Comparison of ENCODE assay signal across 7 cellular contexts in the genomic region with DNA sequence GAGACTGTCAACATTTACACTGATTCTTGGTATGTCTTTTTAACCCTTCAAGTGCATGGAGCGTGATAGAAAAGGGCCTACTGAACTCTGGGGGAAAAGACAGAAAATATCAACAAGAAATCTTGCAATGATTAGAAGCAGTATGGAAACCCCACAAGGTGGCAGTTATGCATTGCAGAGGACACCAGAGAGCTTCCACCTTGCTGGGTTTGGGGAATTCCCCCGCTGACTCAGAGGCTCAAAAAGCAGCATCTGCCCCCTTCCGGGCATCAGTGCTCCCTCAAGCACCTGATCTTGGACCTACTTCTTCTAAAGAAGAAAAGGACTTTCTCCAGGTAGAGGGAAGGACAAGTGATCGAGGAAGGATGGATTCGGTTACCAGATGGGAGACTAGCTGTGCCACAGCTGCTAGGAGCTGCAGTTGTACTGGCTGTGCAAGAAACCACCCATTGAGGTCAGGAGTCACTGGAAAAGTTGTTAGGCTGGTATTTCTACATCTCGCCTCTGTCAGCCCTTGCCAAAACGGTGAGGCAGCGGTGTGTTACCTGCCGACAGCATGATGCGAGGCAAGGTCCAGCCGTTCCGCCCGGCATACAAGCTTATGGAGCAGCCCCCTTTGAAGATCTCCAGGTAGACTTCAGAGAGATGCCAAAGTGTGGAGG.
DNase-seq lines count a peak whose midpoint lies in the region; ATAC-seq, FAIRE-seq and TF ChIP-seq lines count a peak whose summit lies in the region.
"Not testable (repeated sequence)": the region's sequence is repeated elsewhere in the genome, so short reads cannot be mapped to it uniquely, and the experiment has no call there.

No MANE protein-coding gene starts in this region.

- RAD21 ChIA-PET in GM12878 (lab: Charles Lee; ENCODE audit: unreplicated experiment) = not testable (repeated sequence)

- H3K4me2 ChIP-seq in GM12878 (ENCODE audit: control insufficient read depth, insufficient read depth) = not testable (repeated sequence)

- H3K4me1 ChIP-seq in GM12878 (ENCODE audit: control insufficient read depth, insufficient read depth, low read length) = not testable (repeated sequence)

- FAIRE-seq in GM12878 (lab: Jason Lieb, UNC) = not testable (repeated sequence)

- TF ChIP-seq RAD21 in GM12878 (IDR thresholded peaks at IDR 0.05; ENCODE audit: insufficient read depth, low read depth, low read length) = peak; percentile 30; the same call in 1 of the 2 replicates

- H3K27me3 Mint-ChIP-seq in T-helper 2 cell treated with Interferon-gamma antibody and Interleukin-4, amounts not matched to agents 5 μg/mL and 100 μg/mL, for 36 hours (ENCODE audit: low read depth); activated CD8-positive, alpha-beta T cell treated with anti-CD3 and anti-CD28 coated beads, Interleukin-2, amount 10 ng/mL, durations not matched to agents 7 days and 5 days (ENCODE audit: low read depth): not testable (repeated sequence)

- not testable (repeated sequence) for H3K4me1 Mint-ChIP-seq in T-helper 2 cell treated with Interferon-gamma antibody and Interleukin-4, amounts not matched to agents 5 μg/mL and 100 μg/mL, for 36 hours (ENCODE audit: low read depth); activated CD8-positive, alpha-beta T cell treated with anti-CD3 and anti-CD28 coated beads, Interleukin-2, amount 10 ng/mL, durations not matched to agents 7 days and 5 days (ENCODE audit: low read depth)

- H3K27me3 ChIP-seq in GM12878 (replicated peaks in 1 of 2; ENCODE audit: control insufficient read depth in 2 of 2, insufficient read depth in 2 of 2, low read length in 1 of 2) = not testable (repeated sequence)

- not testable (repeated sequence) for H3K9me3 ChIP-seq in GM12878 (replicated peaks; ENCODE audit: control insufficient read depth, insufficient read depth, low read length)

- not testable (repeated sequence) for H3K9ac ChIP-seq in GM12878 (ENCODE audit: control insufficient read depth, insufficient read depth, low read length)

- not testable (repeated sequence) for TF ChIP-seq POLR2A in GM12878 (IDR thresholded peaks at IDR 0.05; ENCODE audit: low read depth, low read length)

- H4K20me1 ChIP-seq in GM12878 (ENCODE audit: control insufficient read depth, insufficient read depth) = not testable (repeated sequence)

- ATAC-seq in activated CD8-positive, alpha-beta T cell treated with anti-CD3 and anti-CD28 coated beads, Interleukin-2, amount 10 ng/mL, durations not matched to agents 7 days and 5 days; GM12878: not testable (repeated sequence)

- not testable (repeated sequence) for H3K36me3 Mint-ChIP-seq in T-helper 2 cell treated with Interferon-gamma antibody and Interleukin-4, amounts not matched to agents 5 μg/mL and 100 μg/mL, for 36 hours (ENCODE audit: low read depth); activated CD8-positive, alpha-beta T cell treated with anti-CD3 and anti-CD28 coated beads, Interleukin-2, amount 10 ng/mL, durations not matched to agents 7 days and 5 days (ENCODE audit: low read depth)

- TF ChIP-seq EP300 in GM12878 (IDR thresholded peaks at IDR 0.05; ENCODE audit: borderline replicate concordance in 1 of 2, control insufficient read depth in 1 of 2, low read depth in 2 of 2, low read length in 2 of 2) = not testable (repeated sequence)

- intact Hi-C loops in GM12878 (cut with micrococcal nuclease; ENCODE audit: unreplicated experiment) = not testable (repeated sequence)

- 35% methylated on average over 13 of the region's 13 CpGs for WGBS in GM12878 (ENCODE audit: insufficient coverage, insufficient replicate concordance, low lambda C conversion rate, missing lambda C conversion rate)

- peak; percentile 39 for TF ChIP-seq CTCF in GM12865 (IDR thresholded peaks at IDR 0.05; ENCODE audit: insufficient read depth, low read depth, low read length, missing control alignments)
- TF ChIP-seq CTCF in GM12878 (IDR thresholded peaks at IDR 0.05 in 2 of 3, conservative IDR thresholded peaks at IDR 0.05 in 1 of 3; ENCODE audit: control insufficient read depth in 2 of 3, extremely low read depth in 1 of 3, insufficient read depth in 1 of 3, low read depth in 3 of 3, low read length in 3 of 3) = peak; percentile 24 to 37 (median 34); a peak in 3 of 6 replicates

- not testable (repeated sequence) for H3K36me3 ChIP-seq in GM12878 (ENCODE audit: control insufficient read depth in 2 of 2, insufficient read depth in 2 of 2, low read length in 1 of 2)

- not testable (repeated sequence) for H3K79me2 ChIP-seq in GM12878 (ENCODE audit: control insufficient read depth, insufficient read depth, low read length)

- in situ Hi-C loops in GM12878 (cut with MboI) = not testable (repeated sequence)

- BruUV-seq in GM12878 (replicated peaks; lab: Mats Ljungman, UMichigan) = not testable (repeated sequence)

- not testable (repeated sequence) for H3K4me3 Mint-ChIP-seq in T-helper 2 cell treated with Interferon-gamma antibody and Interleukin-4, amounts not matched to agents 5 μg/mL and 100 μg/mL, for 36 hours; activated CD8-positive, alpha-beta T cell treated with anti-CD3 and anti-CD28 coated beads, Interleukin-2, amount 10 ng/mL, durations not matched to agents 7 days and 5 days

- peak; percentile 77 for DNase-seq in GM12865 (ENCODE audit: low read depth)
- peak; percentile 45 for DNase-seq in NAMALWA (ENCODE audit: low spot score)
- peak; percentile 33 for DNase-seq in T-helper 2 cell treated with Interferon-gamma antibody and Interleukin-4, amounts not matched to agents 5 μg/mL and 100 μg/mL, for 36 hours (ENCODE audit: low spot score)
- peak; percentile 40 for DNase-seq in activated CD8-positive, alpha-beta T cell treated with anti-CD3 and anti-CD28 coated beads, Interleukin-2, amount 10 ng/mL, durations not matched to agents 7 days and 5 days
- peak; percentile 17 for DNase-seq in GM12878 (ENCODE audit: low read depth, low spot score)
- peak; percentile 75 for DNase-seq in mucosa of gallbladder (ENCODE audit: low spot score)
- peak in 2 of 3 experiments; percentile 36 to 51 for DNase-seq in stimulated activated CD4-positive, alpha-beta T cell treated with anti-CD3 and anti-CD28 coated beads, TNF-alpha, amount 100 ng/mL, for 24 hours (ENCODE audit: low read depth in 3 of 3)

- H3K4me3 ChIP-seq in GM12865 (ENCODE audit: low read depth, low read length); GM12878: not testable (repeated sequence)

- POLR2A ChIA-PET in activated CD8-positive, alpha-beta T cell treated with anti-CD3 and anti-CD28 coated beads, Interleukin-2, amount 10 ng/mL, durations not matched to agents 7 days and 5 days (lab: Charles Lee); GM12878 (lab: Charles Lee): not testable (repeated sequence)

- not testable (repeated sequence) for H3K9me3 Mint-ChIP-seq in T-helper 2 cell treated with Interferon-gamma antibody and Interleukin-4, amounts not matched to agents 5 μg/mL and 100 μg/mL, for 36 hours; activated CD8-positive, alpha-beta T cell treated with anti-CD3 and anti-CD28 coated beads, Interleukin-2, amount 10 ng/mL, durations not matched to agents 7 days and 5 days (ENCODE audit: insufficient read depth)

- CTCF ChIA-PET in activated CD8-positive, alpha-beta T cell treated with anti-CD3 and anti-CD28 coated beads, Interleukin-2, amount 10 ng/mL, durations not matched to agents 7 days and 5 days (lab: Charles Lee) = not testable (repeated sequence)
- CTCF ChIA-PET in GM12878 (lab: Yijun Ruan, JAX) = interaction anchor here (1.3 kb wide), 1 partner anchor 23 kb away, joined by 3 read pairs; no protein-coding TSS in a partner anchor

- SMC1A ChIA-PET in GM12878 (lab: Charles Lee; ENCODE audit: uncharacterized antibody, unreplicated experiment) = not testable (repeated sequence)

- H3K27ac ChIP-seq in GM12878 (ENCODE audit: control insufficient read depth, insufficient read depth) = not testable (repeated sequence)

- not testable (repeated sequence) for H3K27ac Mint-ChIP-seq in T-helper 2 cell treated with Interferon-gamma antibody and Interleukin-4, amounts not matched to agents 5 μg/mL and 100 μg/mL, for 36 hours; activated CD8-positive, alpha-beta T cell treated with anti-CD3 and anti-CD28 coated beads, Interleukin-2, amount 10 ng/mL, durations not matched to agents 7 days and 5 days

- not testable (repeated sequence) for H2AFZ ChIP-seq in GM12878 (ENCODE audit: control insufficient read depth, low read depth, low read length)

TF ChIP-seq in GM12878, 131 proteins besides CTCF, POLR2A, EP300 and RAD21:
- peak; percentile 52 for TF ChIP-seq RELA (IDR thresholded peaks at IDR 0.05; ENCODE audit: borderline replicate concordance, partially characterized antibody)
- 0 out of 2 replicates have a peak, but pooled peaks have one; percentile 29 for TF ChIP-seq JUNB (IDR thresholded peaks at IDR 0.05)
TF ChIP-seq in GM12878: peak in this region for 2; not testable (repeated sequence) for 129.

Comparison
In these comparisons a context has a peak if more than half of its experiments do, and no peak if none do; other contexts are left out.
1. DNase-seq: peak in every context shown above with its lines; median percentile 77 in GM12865; 75 in mucosa of gallbladder; 45 in NAMALWA; 44 in stimulated activated CD4-positive, alpha-beta T cell treated with anti-CD3 and anti-CD28 coated beads, TNF-alpha, amount 100 ng/mL, for 24 hours; 40 in activated CD8-positive, alpha-beta T cell treated with anti-CD3 and anti-CD28 coated beads, Interleukin-2, amount 10 ng/mL, durations not matched to agents 7 days and 5 days; 33 in T-helper 2 cell treated with Interferon-gamma antibody and Interleukin-4, amounts not matched to agents 5 μg/mL and 100 μg/mL, for 36 hours; 17 in GM12878.